Comparison of ENCODE assay signal across 19 cellular contexts in genomic region chr10:133476641-133476990, GRCh38. TPM values are rescaled to one million over a fixed set of nuclear protein-coding genes. Genes with fewer than 3 reads are reported as not detected.
DNase-seq lines count a peak whose midpoint lies in the region; ATAC-seq, FAIRE-seq and TF ChIP-seq lines count a peak whose summit lies in the region.
"Had no signal": no experiment of that assay in that cellular context is flagged by ENCODE, and none has a peak within 500 bp of the region (broad histone marks: within the 10 kb centered on the region; RNA-seq: fewer than 3 reads in every experiment).

No MANE protein-coding gene starts in this region.

- peak overlapping the region; percentile 63 for H3K4me2 ChIP-seq in HepG2 (ENCODE audit: low read depth, low read length)
- H3K4me2 ChIP-seq: BLaER1 had no signal

- H3K79me2 ChIP-seq in HepG2 (ENCODE audit: insufficient read depth, low read length) = no peaks in the 10 kb centered on the region

- peaks cover 47% of the 10 kb centered on the region for H3K4me1 Mint-ChIP-seq in stimulated activated effector memory CD8-positive, alpha-beta T cell treated with anti-CD3 and anti-CD28 coated beads, Interleukin-12 subunit alpha, Interleukin-12 subunit beta, amount 100 ng/mL, for 72 hours

- TF ChIP-seq CTCF in HepG2 (CRISPR knock-in tag; IDR thresholded peaks at IDR 0.05) (peak; percentile 43), right lobe of liver (IDR thresholded peaks at IDR 0.05) (no peak)

- TF ChIP-seq RAD21 in HepG2 (CRISPR knock-in tag; IDR thresholded peaks at IDR 0.05) = 0 out of 2 replicates have a peak, but pooled peaks have one; percentile 14

- TF ChIP-seq EP300 in HepG2 (IDR thresholded peaks at IDR 0.05; ENCODE audit: low read depth in 2 of 2, low read length in 2 of 2) = no peak
- TF ChIP-seq EP300 in HepG2 (CRISPR knock-in tag; IDR thresholded peaks at IDR 0.05; ENCODE audit: borderline replicate concordance) = no peak

- peak overlapping the region; percentile 91 for H3K27ac Mint-ChIP-seq in stimulated activated effector memory CD8-positive, alpha-beta T cell treated with anti-CD3 and anti-CD28 coated beads, Interleukin-12 subunit alpha, Interleukin-12 subunit beta, amount 100 ng/mL, for 72 hours
- H3K27ac Mint-ChIP-seq: T-helper 1 cell treated with Interleukin-12 subunit alpha and Interleukin-12 subunit beta and Interleukin-4 antibody, amounts not matched to agents 30 μg/mL and 1 μg/mL, for 36 hours had no signal

- no peaks in the 10 kb centered on the region for H3K9me3 Mint-ChIP-seq in stimulated activated effector memory CD8-positive, alpha-beta T cell treated with anti-CD3 and anti-CD28 coated beads, Interleukin-12 subunit alpha, Interleukin-12 subunit beta, amount 100 ng/mL, for 72 hours
- H3K9me3 Mint-ChIP-seq: IgD-negative memory B cell; T-helper 1 cell treated with Interleukin-12 subunit alpha and Interleukin-12 subunit beta and Interleukin-4 antibody, amounts not matched to agents 30 μg/mL and 1 μg/mL, for 36 hours had no signal

- H3K36me3 ChIP-seq in HepG2 (replicated peaks in 1 of 2; ENCODE audit: control insufficient read depth in 1 of 2, insufficient read depth in 2 of 2, low read length in 2 of 2) (no peaks in the 10 kb centered on the region), right lobe of liver (no peaks in the 10 kb centered on the region)
- H3K36me3 ChIP-seq: BLaER1 had no signal

- H3K4me1 ChIP-seq in HepG2 (ENCODE audit: insufficient read depth, low read length) (peaks cover 3% of the 10 kb centered on the region), right lobe of liver (no peaks in the 10 kb centered on the region)

- WGBS in HepG2 (ENCODE audit: low lambda C conversion rate) = 0% methylated on average over 2 of the region's 9 CpGs
- WGBS in right lobe of liver (ENCODE audit: insufficient coverage, low coverage, low lambda C conversion rate, missing lambda C conversion rate) = 80% methylated on average over 1 of the region's 9 CpGs

- H3K4me3 ChIP-seq in HepG2 (replicated peaks in 1 of 3; ENCODE audit: insufficient read depth in 1 of 3, low read depth in 2 of 3, low read length in 3 of 3) (peak overlapping the region in 1 of 3 experiments; percentile 40; a peak in 1 of 6 replicates), right lobe of liver (no peak overlapping the region)
- H3K4me3 ChIP-seq: BLaER1, GM23248 had no signal

- H2AFZ ChIP-seq in HepG2 (ENCODE audit: low read length) = no peak overlapping the region
- H2AFZ ChIP-seq: GM23248 had no signal

- in situ Hi-C loops in HepG2 (cut with HindIII; ENCODE audit: extremely low pct_ligation_motif_present, low pct_unique_long_range_greater_than_20kb) = no loop called here

- no peaks in the 10 kb centered on the region for H4K20me1 ChIP-seq in HepG2 (ENCODE audit: insufficient read depth, low read length)
- H4K20me1 ChIP-seq: BLaER1 had no signal

- H3K4me3 Mint-ChIP-seq in stimulated activated effector memory CD8-positive, alpha-beta T cell treated with anti-CD3 and anti-CD28 coated beads, Interleukin-12 subunit alpha, Interleukin-12 subunit beta, amount 100 ng/mL, for 72 hours = no peak overlapping the region
- H3K4me3 Mint-ChIP-seq: IgD-negative memory B cell; T-helper 1 cell treated with Interleukin-12 subunit alpha and Interleukin-12 subunit beta and Interleukin-4 antibody, amounts not matched to agents 30 μg/mL and 1 μg/mL, for 36 hours had no signal

- H3K27me3 ChIP-seq in HepG2 (ENCODE audit: control insufficient read depth in 1 of 2, insufficient read depth in 2 of 2, low read length in 2 of 2) (peaks cover 4 to 36% of the 10 kb centered on the region in 2 experiments; a peak in 4 of 5 replicates), right lobe of liver (no peaks in the 10 kb centered on the region)

- DNase-seq in HepG2 (ENCODE audit: low spot score) (peak; percentile 18), right lobe of liver (no peak), H4 (ENCODE audit: low spot score) (peak; percentile 1), putamen (ENCODE audit: low spot score) (no peak), retina (no peak), pons (ENCODE audit: low spot score) (no peak)
- no peak for DNase-seq in stimulated activated effector memory CD8-positive, alpha-beta T cell treated with anti-CD3 and anti-CD28 coated beads, Interleukin-12 subunit alpha, Interleukin-12 subunit beta, amount 100 ng/mL, for 72 hours (ENCODE audit: low spot score in 2 of 2)
- DNase-seq: GM23248, MV-4-11, NCI-H1436, NCI-H2029 treated with DMSO at 0.1 percent for 48 hours, NCI-H2227 treated with DMSO at 0.1 percent for 48 hours, NCI-H526 had no signal

- CTCF ChIA-PET in HepG2 (lab: Yijun Ruan, JAX; ENCODE audit: low intra/inter-chr PET ratio, low total read pairs) = no interaction called here

- POLR2A ChIA-PET in HepG2 (lab: Yijun Ruan, JAX) = no interaction called here

- FAIRE-seq in HepG2 (lab: Jason Lieb, UNC) = no peak
- FAIRE-seq: GM12891 had no signal

- H3K36me3 Mint-ChIP-seq in stimulated activated effector memory CD8-positive, alpha-beta T cell treated with anti-CD3 and anti-CD28 coated beads, Interleukin-12 subunit alpha, Interleukin-12 subunit beta, amount 100 ng/mL, for 72 hours = peaks cover 25% of the 10 kb centered on the region

- H3K9me3 ChIP-seq in HepG2 (ENCODE audit: low read length) (no peaks in the 10 kb centered on the region), right lobe of liver (no peaks in the 10 kb centered on the region)
- H3K9me3 ChIP-seq: BLaER1 had no signal

- peak; percentile 95 for ATAC-seq in HepG2
- no peak for ATAC-seq in right lobe of liver
- 0 out of 3 replicates have a peak, but pooled peaks have one; percentile 25 for ATAC-seq in SK-N-SH treated with all-trans-retinoic acid at 6 μM for 48 hours
- no peak for ATAC-seq in stimulated activated effector memory CD8-positive, alpha-beta T cell treated with anti-CD3 and anti-CD28 coated beads, Interleukin-12 subunit alpha, Interleukin-12 subunit beta, amount 100 ng/mL, for 72 hours
- ATAC-seq: Right ventricle myocardium inferior had no signal

- BruUV-seq in HepG2 (replicated peaks; lab: Mats Ljungman, UMichigan) = no TSS peak

- TF ChIP-seq POLR2A in HepG2 (IDR thresholded peaks at IDR 0.05; ENCODE audit: insufficient read depth in 1 of 2, low read depth in 2 of 2, low read length in 2 of 2) (no peak), right lobe of liver (IDR thresholded peaks at IDR 0.05) (no peak)

- H3K9ac ChIP-seq in HepG2 (ENCODE audit: insufficient read depth, low read depth, low read length) = no peak overlapping the region
- H3K9ac ChIP-seq: BLaER1, GM23248 had no signal

- no peak overlapping the region for H3K27ac ChIP-seq in HepG2 (ENCODE audit: extremely low read length, insufficient read depth, low read length)
- no peak overlapping the region for H3K27ac ChIP-seq in right lobe of liver
- H3K27ac ChIP-seq: BLaER1, GM23248 had no signal

- intact Hi-C loops in HepG2 (cut with micrococcal nuclease; ENCODE audit: unreplicated experiment) (loop anchor here (5.0 kb wide), 1 partner anchor 46 kb away; no protein-coding TSS in a partner anchor), right lobe of liver (cut with DNase I) (no loop called here)

RNA-seq across cellular contexts. Expression of gene SCART1, which starts 22.9 kb away (rescaled TPM):
- total RNA-seq in HepG2 (2016; rRNA removed; fragmentation: Illumina TruSeq; extraction: Trizol) (0.32 and 0.46 TPM in 2 replicates), right lobe of liver (1 to 10 TPM in 2 of 6 experiments, under 1 TPM in 4; 0.18 to 1.6 (median 0.33) TPM)
- 0.18 and 0.30 TPM in 2 replicates for total RNA-seq in HepG2 (2016; cell fraction: cytosol; rRNA removed; fragmentation: Illumina TruSeq; extraction: Trizol; ENCODE audit: low read depth)
- 0.07 and 0.45 TPM in 2 replicates for total RNA-seq in HepG2 (2016; cell fraction: insoluble cytoplasmic fraction; rRNA removed; fragmentation: Illumina TruSeq; extraction: Trizol)
- 0.12 and 0.17 TPM in 2 replicates for total RNA-seq in HepG2 (2016; cell fraction: membrane; rRNA removed; fragmentation: Illumina TruSeq; extraction: Trizol)
- 0.81 and 0.88 TPM in 2 replicates for total RNA-seq in HepG2 (2016; cell fraction: nucleus; rRNA removed; fragmentation: Illumina TruSeq; extraction: Trizol)
- 1.1 and 1.4 TPM in 2 replicates for polyA plus RNA-seq in HepG2 (2011; rRNA removed)
- 0.23 and 0.45 TPM in 2 replicates for polyA plus RNA-seq in HepG2 (2011; cell fraction: cytosol; rRNA removed)
- polyA plus RNA-seq in HepG2 (2011; cell fraction: nucleus; rRNA removed) = 9.5 and 13.6 TPM in 2 replicates
- polyA plus RNA-seq in HepG2 (2012) = 1.6 and 1.9 TPM in 2 replicates
- 0.08 TPM in 1 of 2 replicates, not detected in the other for polyA plus RNA-seq in HepG2 (2016; cell fraction: cytosol; fragmentation: Illumina TruSeq; extraction: Trizol; ENCODE audit: low read depth)
- 0.12 and 0.16 TPM in 2 replicates for polyA plus RNA-seq in HepG2 (2016; cell fraction: insoluble cytoplasmic fraction; fragmentation: Illumina TruSeq; extraction: Trizol; ENCODE audit: low read depth)
- not detected in 2 replicates for polyA plus RNA-seq in HepG2 (2016; cell fraction: membrane; fragmentation: Illumina TruSeq; extraction: Trizol; ENCODE audit: low read depth)
- polyA plus RNA-seq in HepG2 (2016; cell fraction: nucleus; fragmentation: Illumina TruSeq; extraction: Trizol; ENCODE audit: insufficient read depth, low read depth) = 2.1 and 2.9 TPM in 2 replicates
- 0.51 and 1.7 TPM in 2 replicates for polyA minus RNA-seq in HepG2 (2011; rRNA and poly(A)+ RNA removed; ENCODE audit: low replicate concordance)
- polyA minus RNA-seq in HepG2 (2011; cell fraction: cytosol; rRNA and poly(A)+ RNA removed) = 0.10 TPM in 1 of 2 replicates, not detected in the other
- polyA minus RNA-seq in HepG2 (2011; cell fraction: nucleus; rRNA and poly(A)+ RNA removed) = 2.7 and 3.5 TPM in 2 replicates
- total RNA-seq in H4 (2014; rRNA removed; shearing (Covaris generic)) = 0.37 and 0.47 TPM in 2 replicates
- polyA plus RNA-seq: IgD-negative memory B cell had no signal

RNA-seq across cellular contexts. Expression of gene CYP2E1, which starts 50.5 kb away (rescaled TPM):
- total RNA-seq in HepG2 (2016; rRNA removed; fragmentation: Illumina TruSeq; extraction: Trizol) = 0.27 TPM in 1 of 2 replicates, not detected in the other
- total RNA-seq in HepG2 (2016; cell fraction: cytosol; rRNA removed; fragmentation: Illumina TruSeq; extraction: Trizol; ENCODE audit: low read depth) = not detected in 2 replicates
- total RNA-seq in HepG2 (2016; cell fraction: insoluble cytoplasmic fraction; rRNA removed; fragmentation: Illumina TruSeq; extraction: Trizol) = 0.48 TPM in 1 of 2 replicates, not detected in the other
- not detected in 2 replicates for total RNA-seq in HepG2 (2016; cell fraction: membrane; rRNA removed; fragmentation: Illumina TruSeq; extraction: Trizol)
- total RNA-seq in HepG2 (2016; cell fraction: nucleus; rRNA removed; fragmentation: Illumina TruSeq; extraction: Trizol) = 0.75 TPM in 1 of 2 replicates, not detected in the other
- polyA plus RNA-seq in HepG2 (2011; rRNA removed) = 0.63 and 0.74 TPM in 2 replicates
- 0.13 and 0.15 TPM in 2 replicates for polyA plus RNA-seq in HepG2 (2011; cell fraction: cytosol; rRNA removed)
- polyA plus RNA-seq in HepG2 (2011; cell fraction: nucleus; rRNA removed) = 3.2 and 5.0 TPM in 2 replicates
- polyA plus RNA-seq in HepG2 (2012) = 0.52 and 1.1 TPM in 2 replicates
- 0.14 TPM in 1 of 2 replicates, not detected in the other for polyA plus RNA-seq in HepG2 (2016; cell fraction: cytosol; fragmentation: Illumina TruSeq; extraction: Trizol; ENCODE audit: low read depth)
- polyA plus RNA-seq in HepG2 (2016; cell fraction: insoluble cytoplasmic fraction; fragmentation: Illumina TruSeq; extraction: Trizol; ENCODE audit: low read depth) = not detected in 2 replicates
- not detected in 2 replicates for polyA plus RNA-seq in HepG2 (2016; cell fraction: membrane; fragmentation: Illumina TruSeq; extraction: Trizol; ENCODE audit: low read depth)
- 1.1 TPM in 1 of 2 replicates, not detected in the other for polyA plus RNA-seq in HepG2 (2016; cell fraction: nucleus; fragmentation: Illumina TruSeq; extraction: Trizol; ENCODE audit: insufficient read depth, low read depth)
- 0.38 and 0.89 TPM in 2 replicates for polyA minus RNA-seq in HepG2 (2011; rRNA and poly(A)+ RNA removed; ENCODE audit: low replicate concordance)
- not detected in 2 replicates for polyA minus RNA-seq in HepG2 (2011; cell fraction: cytosol; rRNA and poly(A)+ RNA removed)
- polyA minus RNA-seq in HepG2 (2011; cell fraction: nucleus; rRNA and poly(A)+ RNA removed) = 0.25 and 0.77 TPM in 2 replicates
- total RNA-seq in right lobe of liver = 1,000 to 10,000 TPM; 1,651 to 5,193 (median 3,912) TPM
- 0.43 and 0.50 TPM in 2 replicates for total RNA-seq in H4 (2014; rRNA removed; shearing (Covaris generic))
- total RNA-seq: GM23248 had no signal
- polyA plus RNA-seq: IgD-negative memory B cell had no signal

RNA-seq across cellular contexts. Expression of gene SPRN, which starts 52.2 kb away (rescaled TPM):
- total RNA-seq in HepG2 (2016; rRNA removed; fragmentation: Illumina TruSeq; extraction: Trizol) (not detected in 2 replicates), right lobe of liver (10 to 100 TPM in 2 of 6 experiments, under 1 TPM in 3, not detected in 1; 0.07 to 15.1 (median 0.11) TPM)
- total RNA-seq in HepG2 (2016; cell fraction: cytosol; rRNA removed; fragmentation: Illumina TruSeq; extraction: Trizol; ENCODE audit: low read depth) = not detected in 2 replicates
- not detected in 2 replicates for total RNA-seq in HepG2 (2016; cell fraction: insoluble cytoplasmic fraction; rRNA removed; fragmentation: Illumina TruSeq; extraction: Trizol)
- not detected in 2 replicates for total RNA-seq in HepG2 (2016; cell fraction: membrane; rRNA removed; fragmentation: Illumina TruSeq; extraction: Trizol)
- not detected in 2 replicates for total RNA-seq in HepG2 (2016; cell fraction: nucleus; rRNA removed; fragmentation: Illumina TruSeq; extraction: Trizol)
- polyA plus RNA-seq in HepG2 (2011; rRNA removed) = not detected in 2 replicates
- not detected in 2 replicates for polyA plus RNA-seq in HepG2 (2011; cell fraction: cytosol; rRNA removed)
- not detected in 2 replicates for polyA plus RNA-seq in HepG2 (2011; cell fraction: nucleus; rRNA removed)
- 2.9 and 4.1 TPM in 2 replicates for polyA plus RNA-seq in HepG2 (2012)
- not detected in 2 replicates for polyA plus RNA-seq in HepG2 (2016; cell fraction: cytosol; fragmentation: Illumina TruSeq; extraction: Trizol; ENCODE audit: low read depth)
- polyA plus RNA-seq in HepG2 (2016; cell fraction: insoluble cytoplasmic fraction; fragmentation: Illumina TruSeq; extraction: Trizol; ENCODE audit: low read depth) = not detected in 2 replicates
- polyA plus RNA-seq in HepG2 (2016; cell fraction: membrane; fragmentation: Illumina TruSeq; extraction: Trizol; ENCODE audit: low read depth) = not detected in 2 replicates
- polyA plus RNA-seq in HepG2 (2016; cell fraction: nucleus; fragmentation: Illumina TruSeq; extraction: Trizol; ENCODE audit: insufficient read depth, low read depth) = not detected in 2 replicates
- not detected in 2 replicates for polyA minus RNA-seq in HepG2 (2011; rRNA and poly(A)+ RNA removed; ENCODE audit: low replicate concordance)
- polyA minus RNA-seq in HepG2 (2011; cell fraction: cytosol; rRNA and poly(A)+ RNA removed) = not detected in 2 replicates
- not detected in 2 replicates for polyA minus RNA-seq in HepG2 (2011; cell fraction: nucleus; rRNA and poly(A)+ RNA removed)
- total RNA-seq in H4 (2014; rRNA removed; shearing (Covaris generic)) = not detected in 2 replicates
- total RNA-seq: Right ventricle myocardium inferior had no signal

Comparison
In these comparisons a context has a peak if more than half of its experiments do, and no peak if none do; other contexts are left out.
1. ATAC-seq: peak in HepG2 (single experiment) and SK-N-SH treated with all-trans-retinoic acid at 6 μM for 48 hours (single experiment); none in right lobe of liver (0 of 4) and stimulated activated effector memory CD8-positive, alpha-beta T cell treated with anti-CD3 and anti-CD28 coated beads, Interleukin-12 subunit alpha, Interleukin-12 subunit beta, amount 100 ng/mL, for 72 hours (single experiment).
2. DNase-seq: peak in HepG2 (single experiment) and H4 (single experiment); none in right lobe of liver (0 of 3), stimulated activated effector memory CD8-positive, alpha-beta T cell treated with anti-CD3 and anti-CD28 coated beads, Interleukin-12 subunit alpha, Interleukin-12 subunit beta, amount 100 ng/mL, for 72 hours (0 of 2), putamen (single experiment), retina (single experiment) and pons (single experiment).
3. RNA of gene CYP2E1, which starts 50.5 kb away (total RNA-seq): 1,651 to 5,193 TPM in right lobe of liver; 0.43 to 0.50 TPM in H4 and 0.27 to 0.75 TPM in HepG2; every median in the first group is over 100 times any median in the second.